6 cellular contexts compared by ENCODE assay signal in the genomic region with DNA sequence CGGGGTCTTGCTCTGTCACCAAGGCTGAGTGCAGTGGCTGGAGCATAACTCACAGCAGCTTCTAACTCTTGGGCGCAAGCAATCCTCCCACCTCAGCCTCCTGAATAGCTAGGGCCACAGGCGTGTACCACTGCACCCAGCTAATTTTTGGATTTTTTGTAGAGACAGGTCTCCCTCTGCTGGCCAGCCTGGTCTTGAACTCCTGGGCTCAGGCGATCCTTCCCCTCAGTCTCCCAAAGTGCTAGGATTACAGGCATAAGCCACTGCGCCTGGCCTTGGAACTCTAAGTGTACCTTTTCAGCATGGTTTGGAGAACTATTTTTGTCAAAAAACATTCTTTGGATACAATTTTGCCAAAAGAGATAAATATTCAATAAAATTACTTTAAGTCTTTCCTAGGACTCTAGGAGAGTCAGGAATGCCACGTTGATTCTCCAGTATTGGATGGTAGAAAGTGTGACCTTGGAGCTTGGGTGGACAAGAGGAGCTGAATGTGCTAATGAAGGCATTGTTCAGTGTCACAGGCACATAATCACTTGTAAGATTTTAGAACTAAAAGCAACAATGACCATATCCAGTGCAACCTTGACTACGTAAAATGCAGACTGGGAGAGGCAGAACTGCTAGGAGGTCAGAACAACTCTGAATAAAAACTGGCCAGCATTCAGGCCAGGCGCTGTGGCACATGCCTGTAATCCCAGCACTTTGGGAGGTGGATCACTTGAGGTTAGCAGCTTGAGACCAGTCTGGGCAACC. TPM values are rescaled to one million over a fixed set of nuclear protein-coding genes. Genes with fewer than 3 reads are reported as not detected.
DNase-seq lines count a peak whose midpoint lies in the region; ATAC-seq lines count a peak whose summit lies in the region.

No MANE protein-coding gene starts in this region.

- peaks cover 52% of the 10 kb centered on the region for H3K36me3 Mint-ChIP-seq in activated naive CD8-positive, alpha-beta T cell treated with anti-CD3 and anti-CD28 coated beads, Interleukin-2, amount 50 U/mL, for 24 hours (ENCODE audit: low read depth)
- H3K36me3 Mint-ChIP-seq in natural killer cell treated with Interleukin-12 subunit alpha and Interleukin-12 subunit beta and Interleukin-15 and Interleukin-18, amount 100 ng/mL, for 72 hours = peaks cover 23% of the 10 kb centered on the region

- peaks cover 44% of the 10 kb centered on the region for H3K4me1 Mint-ChIP-seq in activated naive CD8-positive, alpha-beta T cell treated with anti-CD3 and anti-CD28 coated beads, Interleukin-2, amount 50 U/mL, for 24 hours
- peaks cover 28 to 32% of the 10 kb centered on the region in 2 donors for H3K4me1 Mint-ChIP-seq in natural killer cell treated with Interleukin-12 subunit alpha and Interleukin-12 subunit beta and Interleukin-15 and Interleukin-18, amount 100 ng/mL, for 72 hours (ENCODE audit: low read depth in 2 of 2)

- peak; percentile 80 for DNase-seq in ELF-1 (ENCODE audit: low read depth, low spot score)
- DNase-seq in NCI-H460 (ENCODE audit: extremely low read depth, low read depth) = peak; percentile 42
- DNase-seq in activated naive CD8-positive, alpha-beta T cell treated with anti-CD3 and anti-CD28 coated beads, Interleukin-2, amount 50 U/mL, for 24 hours = peak; percentile 46
- DNase-seq in natural killer cell treated with Interleukin-12 subunit alpha and Interleukin-12 subunit beta and Interleukin-15 and Interleukin-18, amount 100 ng/mL, for 72 hours (ENCODE audit: low spot score) = no peak
- DNase-seq in COLO829 (ENCODE audit: low spot score) = no peak

- ATAC-seq in activated naive CD8-positive, alpha-beta T cell treated with anti-CD3 and anti-CD28 coated beads, Interleukin-2, amount 50 U/mL, for 24 hours = no peak
- ATAC-seq in natural killer cell treated with Interleukin-12 subunit alpha and Interleukin-12 subunit beta and Interleukin-15 and Interleukin-18, amount 100 ng/mL, for 72 hours = no peak
- no peak for ATAC-seq in GM19395 (IDR thresholded peaks at IDR 0.05; ENCODE audit: unreplicated experiment)

- peak overlapping the region; percentile 11 for H3K27ac Mint-ChIP-seq in activated naive CD8-positive, alpha-beta T cell treated with anti-CD3 and anti-CD28 coated beads, Interleukin-2, amount 50 U/mL, for 24 hours
- H3K27ac Mint-ChIP-seq in natural killer cell treated with Interleukin-12 subunit alpha and Interleukin-12 subunit beta and Interleukin-15 and Interleukin-18, amount 100 ng/mL, for 72 hours = peak overlapping the region; percentile 58 to 95

- H3K4me3 Mint-ChIP-seq in activated naive CD8-positive, alpha-beta T cell treated with anti-CD3 and anti-CD28 coated beads, Interleukin-2, amount 50 U/mL, for 24 hours = peak overlapping the region; percentile 41
- H3K4me3 Mint-ChIP-seq in natural killer cell treated with Interleukin-12 subunit alpha and Interleukin-12 subunit beta and Interleukin-15 and Interleukin-18, amount 100 ng/mL, for 72 hours = peak overlapping the region; percentile 57

- H3K9me3 Mint-ChIP-seq in activated naive CD8-positive, alpha-beta T cell treated with anti-CD3 and anti-CD28 coated beads, Interleukin-2, amount 50 U/mL, for 24 hours = no peaks in the 10 kb centered on the region
- no peaks in the 10 kb centered on the region for H3K9me3 Mint-ChIP-seq in natural killer cell treated with Interleukin-12 subunit alpha and Interleukin-12 subunit beta and Interleukin-15 and Interleukin-18, amount 100 ng/mL, for 72 hours

- no peaks in the 10 kb centered on the region for H3K27me3 Mint-ChIP-seq in activated naive CD8-positive, alpha-beta T cell treated with anti-CD3 and anti-CD28 coated beads, Interleukin-2, amount 50 U/mL, for 24 hours
- no peaks in the 10 kb centered on the region for H3K27me3 Mint-ChIP-seq in natural killer cell treated with Interleukin-12 subunit alpha and Interleukin-12 subunit beta and Interleukin-15 and Interleukin-18, amount 100 ng/mL, for 72 hours

RNA-seq across cellular contexts. Expression of gene SRSF9, which starts 2.8 kb away (rescaled TPM):
- 126 and 146 TPM in 2 replicates for total RNA-seq in NCI-H460 (2014; rRNA removed; shearing (Covaris generic))
- polyA plus RNA-seq in NCI-H460 (2014; cell fraction: nucleus; rRNA removed) = 243 and 294 TPM in 2 replicates
- 100 to 1,000 TPM; 246 to 331 TPM for total RNA-seq in natural killer cell treated with Interleukin-12 subunit alpha and Interleukin-12 subunit beta and Interleukin-15 and Interleukin-18, amount 100 ng/mL, for 72 hours

RNA-seq across cellular contexts. Expression of gene GATC, which starts 20.5 kb away (rescaled TPM):
- total RNA-seq in NCI-H460 (2014; rRNA removed; shearing (Covaris generic)) = 32.8 and 35.6 TPM in 2 replicates
- polyA plus RNA-seq in NCI-H460 (2014; cell fraction: nucleus; rRNA removed) = 21.4 and 27.4 TPM in 2 replicates
- total RNA-seq in natural killer cell treated with Interleukin-12 subunit alpha and Interleukin-12 subunit beta and Interleukin-15 and Interleukin-18, amount 100 ng/mL, for 72 hours = 10 to 100 TPM; 28.2 to 31.8 TPM

RNA-seq across cellular contexts. Expression of gene TRIAP1, which starts 20.6 kb away (rescaled TPM):
- 88.1 and 91.3 TPM in 2 replicates for total RNA-seq in NCI-H460 (2014; rRNA removed; shearing (Covaris generic))
- polyA plus RNA-seq in NCI-H460 (2014; cell fraction: nucleus; rRNA removed) = 47.6 and 63.0 TPM in 2 replicates
- total RNA-seq in natural killer cell treated with Interleukin-12 subunit alpha and Interleukin-12 subunit beta and Interleukin-15 and Interleukin-18, amount 100 ng/mL, for 72 hours = 10 to 100 TPM; 28.9 to 36.2 TPM

RNA-seq across cellular contexts. Expression of gene COX6A1, which starts 28.8 kb away (rescaled TPM):
- 847 and 1,113 TPM in 2 replicates for total RNA-seq in NCI-H460 (2014; rRNA removed; shearing (Covaris generic))
- polyA plus RNA-seq in NCI-H460 (2014; cell fraction: nucleus; rRNA removed) = 904 and 1,666 TPM in 2 replicates
- 100 to 1,000 TPM; 320 to 343 TPM for total RNA-seq in natural killer cell treated with Interleukin-12 subunit alpha and Interleukin-12 subunit beta and Interleukin-15 and Interleukin-18, amount 100 ng/mL, for 72 hours

RNA-seq across cellular contexts. Expression of gene DYNLL1, which starts 29.2 kb away (rescaled TPM):
- 205 and 250 TPM in 2 replicates for total RNA-seq in NCI-H460 (2014; rRNA removed; shearing (Covaris generic))
- polyA plus RNA-seq in NCI-H460 (2014; cell fraction: nucleus; rRNA removed) = 167 and 306 TPM in 2 replicates
- total RNA-seq in natural killer cell treated with Interleukin-12 subunit alpha and Interleukin-12 subunit beta and Interleukin-15 and Interleukin-18, amount 100 ng/mL, for 72 hours = 100 to 1,000 TPM; 207 to 267 TPM

Comparison
In these comparisons a context has a peak if more than half of its experiments do, and no peak if none do; other contexts are left out.
1. DNase-seq: peak in ELF-1 (single experiment), NCI-H460 (single experiment) and activated naive CD8-positive, alpha-beta T cell treated with anti-CD3 and anti-CD28 coated beads, Interleukin-2, amount 50 U/mL, for 24 hours (single experiment); none in natural killer cell treated with Interleukin-12 subunit alpha and Interleukin-12 subunit beta and Interleukin-15 and Interleukin-18, amount 100 ng/mL, for 72 hours (single experiment) and COLO829 (single experiment).